Comparison of ENCODE assay signal across 28 cellular contexts in the genomic region with DNA sequence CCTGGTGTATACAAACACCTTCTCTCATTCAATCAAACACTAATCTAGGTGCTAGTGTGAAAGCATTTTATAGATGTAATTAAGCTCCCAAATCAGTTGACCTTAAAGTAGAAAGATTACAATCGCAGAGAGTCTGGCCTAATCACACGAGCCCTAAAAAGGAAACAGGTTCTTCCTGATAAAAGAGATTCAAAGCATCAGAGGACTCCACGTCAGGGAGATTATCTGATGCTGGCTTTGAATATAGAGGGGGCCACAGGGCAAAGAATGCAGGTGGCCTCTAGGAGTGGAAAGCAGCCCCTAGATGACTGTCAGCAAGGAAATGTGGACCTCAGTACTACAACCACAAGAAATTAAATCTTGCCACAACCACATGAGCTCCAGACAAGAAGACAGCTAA.
"Had no signal": no experiment of that assay in that cellular context is flagged by ENCODE, and none has a peak within 500 bp of the region (broad histone marks: within the 10 kb centered on the region; RNA-seq: fewer than 3 reads in every experiment).

No MANE protein-coding gene starts in this region.

- H3K36me3 ChIP-seq: neural progenitor cell, transverse colon had no signal

- H3K27me3 ChIP-seq: breast epithelium, esophagus muscularis mucosa, foreskin keratinocyte, heart left ventricle, neural progenitor cell, right atrium auricular region, spleen, testis, transverse colon had no signal

- H3K27ac ChIP-seq: breast epithelium, esophagus muscularis mucosa, foreskin keratinocyte, heart left ventricle, parathyroid adenoma, right atrium auricular region, spleen, testis, transverse colon had no signal

- H3K9me3 ChIP-seq: breast epithelium, esophagus muscularis mucosa, heart left ventricle, right atrium auricular region, spleen, testis, transverse colon had no signal

- DNase-seq: activated CD4-positive, alpha-beta memory T cell treated with anti-CD3 and anti-CD28 coated beads for 36 hours; activated CD4-positive, alpha-beta T cell treated with anti-CD3 and anti-CD28 coated beads, Interleukin-2, amount 10 ng/mL, durations not matched to agents 24 days and 14 days; activated CD4-positive, CD25-positive, alpha-beta regulatory T cell treated with anti-CD3 and anti-CD28 coated beads, Interleukin-2, amount 50 U/mL, for 72 hours; activated CD8-positive, alpha-beta memory T cell treated with anti-CD3 and anti-CD28 coated beads, Interleukin-2, amount 50 U/mL, for 48 hours; activated gamma-delta T cell; activated naive CD4-positive, alpha-beta T cell treated with anti-CD3 and anti-CD28 coated beads, Interleukin-2, amount 50 U/mL, for 16 hours; activated T-cell treated with anti-CD3 and anti-CD28 coated beads, Interleukin-2, amount 50 U/mL, for 24 hours; amniotic stem cell; central memory CD4-positive, alpha-beta T cell; endodermal cell; foreskin keratinocyte; heart left ventricle; hypothalamus; immature natural killer cell; kidney; midbrain; natural killer cell; occipital lobe; spleen; stimulated activated CD4-positive, alpha-beta T cell treated with anti-CD3 and anti-CD28 coated beads, Interleukin-2, amount 100 ng/mL, for 48 hours; stimulated activated naive CD4-positive, alpha-beta T cell treated with Interleukin-2 at 50 U/mL for 16 hours; testis; transverse colon had no signal

- H3K4me1 ChIP-seq: breast epithelium, esophagus muscularis mucosa, foreskin keratinocyte, heart left ventricle, parathyroid adenoma, right atrium auricular region, spleen, testis had no signal

- H3K4me3 ChIP-seq: breast epithelium, esophagus muscularis mucosa, heart left ventricle, neural progenitor cell, right atrium auricular region, spleen, testis, transverse colon had no signal

- ATAC-seq: foreskin keratinocyte, heart left ventricle had no signal
